In genomic region chr1:107782192-107782845, GRCh38 we compare ENCODE assay signal across 9 cellular contexts.
DNase-seq lines count a peak whose midpoint lies in the region; ATAC-seq, FAIRE-seq and TF ChIP-seq lines count a peak whose summit lies in the region.
"Had no signal": no experiment of that assay in that cellular context is flagged by ENCODE, and none has a peak within 500 bp of the region (broad histone marks: within the 10 kb centered on the region; RNA-seq: fewer than 3 reads in every experiment).

No MANE protein-coding gene starts in this region.

- no peak for TF ChIP-seq POLR2A in endothelial cell of umbilical vein (IDR thresholded peaks at IDR 0.05; ENCODE audit: low read depth, low read length)

- H3K4me3 ChIP-seq in DOHH2 (ENCODE audit: low read length) (no peak overlapping the region), endothelial cell of umbilical vein (replicated peaks in 1 of 3; ENCODE audit: insufficient read depth in 1 of 3, low read depth in 1 of 3, low read length in 3 of 3) (no peak overlapping the region)

- H3K4me1 ChIP-seq in DOHH2 (ENCODE audit: control insufficient read depth, low read length) (peaks cover 36% of the 10 kb centered on the region), endothelial cell of umbilical vein (ENCODE audit: control insufficient read depth, extremely low read depth, insufficient read depth, low read length) (peaks cover 6% of the 10 kb centered on the region)

- intact Hi-C loops in endothelial cell of umbilical vein (cut with micrococcal nuclease) = loop anchor here (1.0 kb wide), 2 partner anchors 183 to 343 kb away; partner anchors contain the start of gene VAV3

- H3K27ac Mint-ChIP-seq in T-helper 17 cell = peak overlapping the region; percentile 71
- H3K27ac Mint-ChIP-seq in naive thymus-derived CD8-positive, alpha-beta T cell = no peak overlapping the region

- peak overlapping the region; percentile 30 for H2AFZ ChIP-seq in endothelial cell of umbilical vein (ENCODE audit: low read depth, low read length)

- H3K36me3 Mint-ChIP-seq in T-helper 17 cell (ENCODE audit: low read depth) = no peaks in the 10 kb centered on the region
- no peaks in the 10 kb centered on the region for H3K36me3 Mint-ChIP-seq in naive thymus-derived CD8-positive, alpha-beta T cell

- H3K4me1 Mint-ChIP-seq in T-helper 17 cell = peaks cover 22% of the 10 kb centered on the region
- peaks cover 9 to 47% (median 34%) of the 10 kb centered on the region in 4 donors for H3K4me1 Mint-ChIP-seq in naive thymus-derived CD8-positive, alpha-beta T cell

- H3K27me3 ChIP-seq in DOHH2 (ENCODE audit: control insufficient read depth, low read length) = no peaks in the 10 kb centered on the region
- no peaks in the 10 kb centered on the region for H3K27me3 ChIP-seq in endothelial cell of umbilical vein (ENCODE audit: control insufficient read depth in 2 of 2, insufficient read depth in 2 of 2, low read length in 2 of 2)

- ATAC-seq in T-helper 17 cell = no peak
- ATAC-seq in naive thymus-derived CD8-positive, alpha-beta T cell = no peak
- no peak for ATAC-seq in HG03025 (IDR thresholded peaks at IDR 0.05; ENCODE audit: low FRiP score, unreplicated experiment)
- ATAC-seq in HG02623 (IDR thresholded peaks at IDR 0.05; ENCODE audit: unreplicated experiment) = no peak

- no peaks in the 10 kb centered on the region for H4K20me1 ChIP-seq in DOHH2 (ENCODE audit: control insufficient read depth, insufficient read depth, low read depth, low read length)
- H4K20me1 ChIP-seq in endothelial cell of umbilical vein (replicated peaks; ENCODE audit: control insufficient read depth, extremely low read depth, insufficient read depth, low read length) = no peaks in the 10 kb centered on the region

- H3K9me1 ChIP-seq in endothelial cell of umbilical vein (replicated peaks; ENCODE audit: control insufficient read depth, extremely low read depth, insufficient read depth, low read length) = no peaks in the 10 kb centered on the region

- no peak overlapping the region for H3K9ac ChIP-seq in endothelial cell of umbilical vein (replicated peaks; ENCODE audit: extremely low read depth, insufficient read depth, low read length)

- no peaks in the 10 kb centered on the region for H3K9me3 Mint-ChIP-seq in naive thymus-derived CD8-positive, alpha-beta T cell

- no peak overlapping the region for H3K4me3 Mint-ChIP-seq in T-helper 17 cell
- no peak overlapping the region for H3K4me3 Mint-ChIP-seq in naive thymus-derived CD8-positive, alpha-beta T cell

- POLR2A ChIA-PET in endothelial cell of umbilical vein (lab: Charles Lee) = interaction anchor here (0.8 kb wide), 1 partner anchor 343 kb away, joined by 3 read pairs; no protein-coding TSS in a partner anchor
- POLR2A ChIA-PET in naive thymus-derived CD8-positive, alpha-beta T cell (lab: Charles Lee) = interaction anchor here (2.0 to 2.6 kb wide), 2 partner anchors 343 to 345 kb away, joined by 6 to 18 read pairs; no protein-coding TSS in a partner anchor

- H3K9me2 ChIP-seq in DOHH2 (replicated peaks; ENCODE audit: control insufficient read depth, low read length) = no peaks in the 10 kb centered on the region

- H3K36me3 ChIP-seq in DOHH2 (ENCODE audit: control insufficient read depth, low read length) = no peaks in the 10 kb centered on the region
- no peaks in the 10 kb centered on the region for H3K36me3 ChIP-seq in endothelial cell of umbilical vein (ENCODE audit: control insufficient read depth in 2 of 2, extremely low read depth in 1 of 2, insufficient read depth in 2 of 2, low read length in 2 of 2)

- no peaks in the 10 kb centered on the region for H3K27me3 Mint-ChIP-seq in T-helper 17 cell
- no peaks in the 10 kb centered on the region for H3K27me3 Mint-ChIP-seq in naive thymus-derived CD8-positive, alpha-beta T cell

- TF ChIP-seq CTCF in DOHH2 (IDR thresholded peaks at IDR 0.05; ENCODE audit: low read depth, low read length, poor library complexity, severe bottlenecking) (peak; percentile 71), endothelial cell of umbilical vein (IDR thresholded peaks at IDR 0.05; ENCODE audit: extremely low read depth in 1 of 2, insufficient read depth in 1 of 2, low read depth in 1 of 2, low read length in 2 of 2) (peak; percentile 17 to 41)

- DNase-seq in A172 (ENCODE audit: low spot score) (peak; percentile 50), MV-4-11 (lab: John Stamatoyannopoulos, UW) (peak; percentile 43), T-helper 17 cell (peak in 1 of 3 donors; percentile 37), endothelial cell of umbilical vein (ENCODE audit: low read depth, low spot score) (peak; percentile 71)
- DNase-seq in naive thymus-derived CD8-positive, alpha-beta T cell = peak in 8 of 10 donors; percentile 31 to 83 (median 62)

- peaks cover 2% of the 10 kb centered on the region; the same call in 1 of the 2 replicates for H3F3A ChIP-seq in DOHH2 (ENCODE audit: control insufficient read depth, insufficient read depth)

- no TSS peak for BruUV-seq in endothelial cell of umbilical vein (replicated peaks; lab: Mats Ljungman, UMichigan)

- CTCF ChIA-PET in endothelial cell of umbilical vein (lab: Charles Lee) = interaction anchor here (0.6 to 7.7 kb wide), 64 partner anchors 9 to 1131 kb away, joined by 3 to 919 read pairs (median 5); partner anchors contain the start of genes EEIG2, SLC25A24 and VAV3

- no peaks in the 10 kb centered on the region for H3K79me2 ChIP-seq in DOHH2 (ENCODE audit: control insufficient read depth, low read length)
- H3K79me2 ChIP-seq in endothelial cell of umbilical vein (ENCODE audit: control insufficient read depth, insufficient read depth, low read length) = no peaks in the 10 kb centered on the region

- peak; percentile 67 for FAIRE-seq in endothelial cell of umbilical vein (lab: Jason Lieb, UNC)

- H3K9me3 ChIP-seq in DOHH2 (ENCODE audit: control insufficient read depth, insufficient read depth, low read length) (no peaks in the 10 kb centered on the region), T-helper 17 cell (ENCODE audit: control insufficient read depth, low read length, poor library complexity, severe bottlenecking) (no peaks in the 10 kb centered on the region), endothelial cell of umbilical vein (replicated peaks; ENCODE audit: control insufficient read depth, insufficient read depth, low read length) (no peaks in the 10 kb centered on the region)

- dilution Hi-C loops in endothelial cell of umbilical vein (cut with MboI; ENCODE audit: extremely low pct_ligation_motif_present, low sequenced_read_pairs) = no loop called here

- H3K4me2 ChIP-seq in DOHH2 (ENCODE audit: low read length) (no peak overlapping the region), endothelial cell of umbilical vein (ENCODE audit: insufficient read depth, low read length) (no peak overlapping the region)

- no peak overlapping the region for H3K27ac ChIP-seq in DOHH2 (ENCODE audit: low read depth, low read length)
- H3K27ac ChIP-seq in endothelial cell of umbilical vein (ENCODE audit: insufficient read depth, low read depth, low read length) = no peak overlapping the region
- H3K27ac ChIP-seq: HL-60 had no signal

TF ChIP-seq in endothelial cell of umbilical vein, 7 proteins besides CTCF, POLR2A, EP300 and RAD21:
- TF ChIP-seq FOS (IDR thresholded peaks at IDR 0.05; ENCODE audit: borderline replicate concordance, insufficient read depth, low read length) = no peak
- TF ChIP-seq JUN (IDR thresholded peaks at IDR 0.05; ENCODE audit: borderline replicate concordance, insufficient read depth, insufficient read length, low read depth) = no peak
- no peak for TF ChIP-seq EZH2 (IDR thresholded peaks at IDR 0.05; ENCODE audit: borderline replicate concordance, low read depth, low read length, severe bottlenecking)
- TF ChIP-seq GATA2 (IDR thresholded peaks at IDR 0.05; ENCODE audit: insufficient read depth, insufficient read length, low read depth, low read length) = no peak
- TF ChIP-seq MYC (IDR thresholded peaks at IDR 0.05; ENCODE audit: low read depth, low read length) = no peak
- TF ChIP-seq MAX (IDR thresholded peaks at IDR 0.05; ENCODE audit: insufficient read depth, insufficient read length) = no peak
- no peak for TF ChIP-seq POLR2AphosphoS5 (IDR thresholded peaks at IDR 0.05; ENCODE audit: insufficient read depth, low read depth, low read length)
